Comparison of ENCODE assay signal across 1 cellular context in the genomic region with DNA sequence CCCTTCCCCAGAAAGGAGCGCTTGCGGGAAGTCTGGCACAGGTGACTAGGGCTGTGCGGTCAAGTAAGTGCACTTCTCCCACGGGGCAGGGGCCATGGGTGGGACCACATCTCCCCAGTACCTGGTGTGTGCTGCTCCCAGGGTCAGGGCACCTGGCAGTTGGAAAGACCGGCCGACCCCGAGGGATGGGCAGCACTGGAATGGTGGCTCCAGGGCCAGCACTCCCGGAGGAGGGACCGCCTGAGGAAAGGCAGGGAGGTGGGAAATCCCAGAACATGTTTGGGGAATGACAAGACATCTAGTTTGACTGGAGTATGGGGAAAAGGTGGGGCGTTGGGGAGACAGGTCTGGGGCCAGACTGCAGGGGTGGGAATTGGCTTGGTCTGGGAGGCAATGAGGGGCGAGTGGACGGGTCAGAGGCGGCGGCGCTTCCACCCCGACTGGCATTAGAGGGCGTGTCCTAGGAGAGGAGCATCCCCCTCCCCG.
TF ChIP-seq lines count a peak whose summit lies in the region.

No MANE protein-coding gene starts in this region.

TF ChIP-seq in GM12878, 131 proteins besides CTCF, POLR2A, EP300 and RAD21:
- no peak for TF ChIP-seq DPF2 (IDR thresholded peaks at IDR 0.05)
- no peak for TF ChIP-seq E2F8 (IDR thresholded peaks at IDR 0.05; ENCODE audit: low read depth, partially characterized antibody)
- no peak for TF ChIP-seq FOS (IDR thresholded peaks at IDR 0.05; ENCODE audit: borderline replicate concordance, extremely low read depth, insufficient read length)
- TF ChIP-seq, protein P1, sequence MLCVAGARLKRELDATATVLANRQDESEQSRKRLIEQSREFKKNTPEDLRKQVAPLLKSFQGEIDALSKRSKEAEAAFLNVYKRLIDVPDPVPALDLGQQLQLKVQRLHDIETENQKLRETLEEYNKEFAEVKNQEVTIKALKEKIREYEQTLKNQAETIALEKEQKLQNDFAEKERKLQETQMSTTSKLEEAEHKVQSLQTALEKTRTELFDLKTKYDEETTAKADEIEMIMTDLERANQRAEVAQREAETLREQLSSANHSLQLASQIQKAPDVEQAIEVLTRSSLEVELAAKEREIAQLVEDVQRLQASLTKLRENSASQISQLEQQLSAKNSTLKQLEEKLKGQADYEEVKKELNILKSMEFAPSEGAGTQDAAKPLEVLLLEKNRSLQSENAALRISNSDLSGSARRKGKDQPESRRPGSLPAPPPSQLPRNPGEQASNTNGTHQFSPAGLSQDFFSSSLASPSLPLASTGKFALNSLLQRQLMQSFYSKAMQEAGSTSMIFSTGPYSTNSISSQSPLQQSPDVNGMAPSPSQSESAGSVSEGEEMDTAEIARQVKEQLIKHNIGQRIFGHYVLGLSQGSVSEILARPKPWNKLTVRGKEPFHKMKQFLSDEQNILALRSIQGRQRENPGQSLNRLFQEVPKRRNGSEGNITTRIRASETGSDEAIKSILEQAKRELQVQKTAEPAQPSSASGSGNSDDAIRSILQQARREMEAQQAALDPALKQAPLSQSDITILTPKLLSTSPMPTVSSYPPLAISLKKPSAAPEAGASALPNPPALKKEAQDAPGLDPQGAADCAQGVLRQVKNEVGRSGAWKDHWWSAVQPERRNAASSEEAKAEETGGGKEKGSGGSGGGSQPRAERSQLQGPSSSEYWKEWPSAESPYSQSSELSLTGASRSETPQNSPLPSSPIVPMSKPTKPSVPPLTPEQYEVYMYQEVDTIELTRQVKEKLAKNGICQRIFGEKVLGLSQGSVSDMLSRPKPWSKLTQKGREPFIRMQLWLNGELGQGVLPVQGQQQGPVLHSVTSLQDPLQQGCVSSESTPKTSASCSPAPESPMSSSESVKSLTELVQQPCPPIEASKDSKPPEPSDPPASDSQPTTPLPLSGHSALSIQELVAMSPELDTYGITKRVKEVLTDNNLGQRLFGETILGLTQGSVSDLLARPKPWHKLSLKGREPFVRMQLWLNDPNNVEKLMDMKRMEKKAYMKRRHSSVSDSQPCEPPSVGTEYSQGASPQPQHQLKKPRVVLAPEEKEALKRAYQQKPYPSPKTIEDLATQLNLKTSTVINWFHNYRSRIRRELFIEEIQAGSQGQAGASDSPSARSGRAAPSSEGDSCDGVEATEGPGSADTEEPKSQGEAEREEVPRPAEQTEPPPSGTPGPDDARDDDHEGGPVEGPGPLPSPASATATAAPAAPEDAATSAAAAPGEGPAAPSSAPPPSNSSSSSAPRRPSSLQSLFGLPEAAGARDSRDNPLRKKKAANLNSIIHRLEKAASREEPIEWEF (IDR thresholded peaks at IDR 0.05; ENCODE audit: insufficient replicate concordance, low read depth, low read length) = no peak
- no peak for TF ChIP-seq GABPA (IDR thresholded peaks at IDR 0.05; ENCODE audit: low read depth)
